ENCODE assay signal across 14 cellular contexts in the genomic region with DNA sequence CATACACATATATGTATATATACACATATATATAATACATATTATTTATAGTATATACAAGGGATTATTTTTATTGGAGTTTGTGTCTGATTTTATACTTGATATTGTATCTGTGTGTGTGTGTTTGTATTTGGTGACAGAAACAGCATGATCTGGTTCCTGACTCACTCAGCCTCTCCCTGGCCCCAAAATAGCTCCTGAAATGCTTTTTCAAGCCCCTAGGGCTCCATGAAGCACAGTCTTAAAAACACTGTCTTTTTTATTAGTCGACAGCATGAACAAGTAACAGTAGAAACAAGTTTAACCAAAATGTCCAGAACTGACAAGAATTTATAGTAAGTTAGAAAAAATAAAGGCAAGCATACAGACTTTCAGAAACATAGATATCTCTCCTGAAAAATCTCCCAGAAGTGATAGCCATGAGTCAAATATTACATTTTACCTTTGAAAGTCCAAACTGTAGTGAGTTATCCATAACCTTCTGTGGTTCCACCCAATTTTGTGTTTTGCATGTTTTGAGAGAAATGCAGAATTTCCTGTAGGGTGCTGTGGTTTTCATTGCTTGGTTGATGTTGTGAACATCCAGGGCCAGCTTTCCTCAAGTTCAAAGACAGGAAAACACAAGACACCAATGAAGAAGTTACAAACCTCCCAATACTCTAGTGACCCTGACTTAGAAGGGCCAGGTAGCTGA.
DNase-seq lines count a peak whose midpoint lies in the region; ATAC-seq and TF ChIP-seq lines count a peak whose summit lies in the region.
"Had no signal": no experiment of that assay in that cellular context is flagged by ENCODE, and none has a peak within 500 bp of the region (broad histone marks: within the 10 kb centered on the region; RNA-seq: fewer than 3 reads in every experiment).

No MANE protein-coding gene starts in this region.

- H3K27me3 Mint-ChIP-seq in activated T-cell treated with anti-CD3 and anti-CD28 coated beads, Interleukin-2, amount 50 U/mL, for 72 hours (ENCODE audit: low read depth), result no peaks in the 10 kb centered on the region
- H3K27me3 Mint-ChIP-seq in chondrocyte (ENCODE audit: low read depth) (no peaks in the 10 kb centered on the region), osteocyte (ENCODE audit: unreplicated experiment) (no peaks in the 10 kb centered on the region)
- H3K27me3 Mint-ChIP-seq in natural killer cell treated with Interleukin-12 subunit alpha and Interleukin-12 subunit beta and Interleukin-15 and Interleukin-18, amount 100 ng/mL, for 72 hours, result no peaks in the 10 kb centered on the region

- in situ Hi-C loops in SK-MEL-5 (cut with HindIII; ENCODE audit: low pct_unique_long_range_greater_than_20kb, low sequenced_read_pairs), result no loop called here

- TF ChIP-seq CTCF in chondrocyte (IDR thresholded peaks at IDR 0.05), result peak; percentile 47
- TF ChIP-seq CTCF in osteocyte (IDR thresholded peaks at IDR 0.05), result peak; percentile 21
- no peak for TF ChIP-seq CTCF in dorsolateral prefrontal cortex (IDR thresholded peaks at IDR 0.05 in 54 of 56, conservative IDR thresholded peaks at IDR 0.05 in 2 of 56; ENCODE audit: low read depth in 1 of 56, partially characterized antibody in 56 of 56)

- H3K4me1 Mint-ChIP-seq in activated T-cell treated with anti-CD3 and anti-CD28 coated beads, Interleukin-2, amount 50 U/mL, for 72 hours (ENCODE audit: low read depth), result peaks cover 59% of the 10 kb centered on the region
- H3K4me1 Mint-ChIP-seq in chondrocyte (ENCODE audit: low read depth) (peaks cover 34% of the 10 kb centered on the region), osteocyte (ENCODE audit: unreplicated experiment) (peaks cover 25% of the 10 kb centered on the region)
- H3K4me1 Mint-ChIP-seq in natural killer cell treated with Interleukin-12 subunit alpha and Interleukin-12 subunit beta and Interleukin-15 and Interleukin-18, amount 100 ng/mL, for 72 hours (ENCODE audit: low read depth in 2 of 2), result peaks cover 19 to 33% of the 10 kb centered on the region in 2 donors

- H3K27me3 ChIP-seq in dorsolateral prefrontal cortex (no peaks in the 10 kb centered on the region), SJCRH30 (no peaks in the 10 kb centered on the region)

- intact Hi-C loops in dorsolateral prefrontal cortex (cut with DNase I), result loop anchor here in 1 of 2 donors (10.0 kb wide), 1 partner anchor 245 kb away; no protein-coding TSS in a partner anchor

- no peaks in the 10 kb centered on the region for H3K36me3 Mint-ChIP-seq in activated T-cell treated with anti-CD3 and anti-CD28 coated beads, Interleukin-2, amount 50 U/mL, for 72 hours (ENCODE audit: insufficient read depth in 2 of 2)
- H3K36me3 Mint-ChIP-seq in chondrocyte (ENCODE audit: low read depth) (no peaks in the 10 kb centered on the region), osteocyte (ENCODE audit: unreplicated experiment) (no peaks in the 10 kb centered on the region)
- no peaks in the 10 kb centered on the region for H3K36me3 Mint-ChIP-seq in natural killer cell treated with Interleukin-12 subunit alpha and Interleukin-12 subunit beta and Interleukin-15 and Interleukin-18, amount 100 ng/mL, for 72 hours

- H3K4me3 Mint-ChIP-seq in activated T-cell treated with anti-CD3 and anti-CD28 coated beads, Interleukin-2, amount 50 U/mL, for 72 hours, result peak overlapping the region in 1 of 2 donors; percentile 19
- no peak overlapping the region for H3K4me3 Mint-ChIP-seq in chondrocyte (ENCODE audit: unreplicated experiment)
- H3K4me3 Mint-ChIP-seq in osteocyte (ENCODE audit: unreplicated experiment), result no peak overlapping the region
- no peak overlapping the region for H3K4me3 Mint-ChIP-seq in natural killer cell treated with Interleukin-12 subunit alpha and Interleukin-12 subunit beta and Interleukin-15 and Interleukin-18, amount 100 ng/mL, for 72 hours

- no peak overlapping the region for H3K27ac ChIP-seq in dorsolateral prefrontal cortex
- H3K27ac ChIP-seq in SJCRH30, result no peak overlapping the region

- ATAC-seq in activated T-cell treated with anti-CD3 and anti-CD28 coated beads, Interleukin-2, amount 50 U/mL, for 72 hours (replicated peaks in 1 of 2), result peak in 1 of 2 donors; percentile 23
- no peak for ATAC-seq in natural killer cell treated with Interleukin-12 subunit alpha and Interleukin-12 subunit beta and Interleukin-15 and Interleukin-18, amount 100 ng/mL, for 72 hours

- no peaks in the 10 kb centered on the region for H3K36me3 ChIP-seq in SJCRH30

- DNase-seq in activated T-cell treated with anti-CD3 and anti-CD28 coated beads, Interleukin-2, amount 50 U/mL, for 72 hours, result no peak
- no peak for DNase-seq in activated T-cell treated with anti-CD3 and anti-CD28 coated beads, Interleukin-2, amount 50 U/mL, for 48 hours
- DNase-seq in SK-MEL-5 (ENCODE audit: low read depth, low spot score) (peak; percentile 4), chondrocyte (ENCODE audit: low spot score) (no peak), osteocyte (ENCODE audit: extremely low spot score, unreplicated experiment) (no peak), dorsolateral prefrontal cortex (no peak), SJCRH30 (no peak)
- no peak for DNase-seq in natural killer cell treated with Interleukin-12 subunit alpha and Interleukin-12 subunit beta and Interleukin-15 and Interleukin-18, amount 100 ng/mL, for 72 hours (ENCODE audit: low spot score)
- DNase-seq: activated CD4-positive, alpha-beta T cell treated with anti-CD3 and anti-CD28 coated beads, Interleukin-2, amount 50 U/mL, for 1 hour; DMS53; NCI-H1417; NCI-H345; OCI-M1; posterior cingulate gyrus had no signal

- no peak overlapping the region for H3K4me3 ChIP-seq in dorsolateral prefrontal cortex
- H3K4me3 ChIP-seq in SJCRH30, result no peak overlapping the region

- H3K9me3 ChIP-seq in SJCRH30 (replicated peaks), result no peaks in the 10 kb centered on the region

- peak overlapping the region; percentile 21 for H3K27ac Mint-ChIP-seq in activated T-cell treated with anti-CD3 and anti-CD28 coated beads, Interleukin-2, amount 50 U/mL, for 72 hours
- H3K27ac Mint-ChIP-seq in chondrocyte (ENCODE audit: unreplicated experiment) (peak overlapping the region; percentile 55), osteocyte (ENCODE audit: unreplicated experiment) (peak overlapping the region; percentile 77)
- H3K27ac Mint-ChIP-seq in natural killer cell treated with Interleukin-12 subunit alpha and Interleukin-12 subunit beta and Interleukin-15 and Interleukin-18, amount 100 ng/mL, for 72 hours, result peak overlapping the region in 1 of 2 donors; percentile 14

- no peaks in the 10 kb centered on the region for H3K4me1 ChIP-seq in SJCRH30

- H3K9me3 Mint-ChIP-seq in activated T-cell treated with anti-CD3 and anti-CD28 coated beads, Interleukin-2, amount 50 U/mL, for 72 hours, result no peaks in the 10 kb centered on the region
- H3K9me3 Mint-ChIP-seq in chondrocyte (ENCODE audit: low read depth), result no peaks in the 10 kb centered on the region
- no peaks in the 10 kb centered on the region for H3K9me3 Mint-ChIP-seq in osteocyte (ENCODE audit: unreplicated experiment)
- H3K9me3 Mint-ChIP-seq in natural killer cell treated with Interleukin-12 subunit alpha and Interleukin-12 subunit beta and Interleukin-15 and Interleukin-18, amount 100 ng/mL, for 72 hours, result no peaks in the 10 kb centered on the region

Comparison
In these comparisons a context has a peak if more than half of its experiments do, and no peak if none do; other contexts are left out.
1. CTCF ChIP-seq: peak in chondrocyte (single experiment) and osteocyte (single experiment); none in dorsolateral prefrontal cortex (0 of 56).